Comparison of ENCODE assay signal across 24 cellular contexts in the genomic region with DNA sequence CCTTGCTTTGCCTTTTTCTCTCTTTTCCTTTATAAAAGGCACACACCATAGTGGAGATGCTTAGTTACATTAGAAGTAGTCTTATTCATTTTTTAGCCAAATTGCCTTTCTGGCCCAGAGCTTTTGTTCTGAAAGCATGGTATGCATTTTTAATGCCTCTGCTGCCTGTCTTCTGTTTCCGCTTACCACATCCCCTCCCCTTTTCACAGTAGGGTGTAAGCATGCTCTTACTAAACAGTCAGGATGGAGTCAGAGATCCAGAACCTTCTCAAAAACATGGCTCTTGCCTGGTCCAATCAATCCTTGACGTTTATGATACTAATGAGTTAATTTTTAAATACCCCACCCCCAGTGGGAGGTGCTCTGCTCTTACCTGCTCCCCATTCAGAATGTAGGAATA. TPM values are rescaled to one million over a fixed set of nuclear protein-coding genes. Genes with fewer than 3 reads are reported as not detected.
"Had no signal": no experiment of that assay in that cellular context is flagged by ENCODE, and none has a peak within 500 bp of the region (broad histone marks: within the 10 kb centered on the region; RNA-seq: fewer than 3 reads in every experiment).

No MANE protein-coding gene starts in this region.

- H3K4me3 ChIP-seq: breast epithelium, heart right ventricle, lung, ovary, right lobe of liver, smooth muscle cell, suprapubic skin, upper lobe of left lung had no signal

- ATAC-seq: heart right ventricle, right lobe of liver had no signal

- H3K9me3 Mint-ChIP-seq: activated B cell treated with CpG ODN at 0.5 μM for 24 hours had no signal

- DNase-seq: activated B cell treated with CpG ODN at 0.5 μM for 24 hours; activated CD8-positive, alpha-beta memory T cell treated with anti-CD3 and anti-CD28 coated beads, Interleukin-2, amount 50 U/mL, for 48 hours; anterior cingulate cortex; cerebellar nuclear complex; heart right ventricle; islet precursor cell; midbrain; ovary; right lobe of liver; stimulated activated CD4-positive, alpha-beta T cell treated with anti-CD3 and anti-CD28 coated beads, Interleukin-4, amount 100 ng/mL, for 4 hours; stimulated activated CD8-positive, alpha-beta memory T cell treated with anti-CD3 and anti-CD28 coated beads, Interleukin-4, amount 100 ng/mL, for 48 hours; stimulated activated naive CD4-positive, alpha-beta T cell treated with Interleukin-2 at 50 U/mL for 16 hours; upper lobe of left lung had no signal

- H3K27ac Mint-ChIP-seq: activated B cell treated with CpG ODN at 0.5 μM for 24 hours had no signal

- H3K27me3 ChIP-seq: breast epithelium, heart right ventricle, ovary, right lobe of liver, suprapubic skin, upper lobe of left lung had no signal

- H3K4me1 Mint-ChIP-seq: activated B cell treated with CpG ODN at 0.5 μM for 24 hours had no signal

- H3K9me3 ChIP-seq: breast epithelium, heart right ventricle, ovary, right lobe of liver, suprapubic skin, upper lobe of left lung had no signal

- H3K27me3 Mint-ChIP-seq: activated B cell treated with CpG ODN at 0.5 μM for 24 hours had no signal

- H3K27ac ChIP-seq: breast epithelium, epithelial cell of prostate, heart right ventricle, ovary, right lobe of liver, suprapubic skin, upper lobe of left lung had no signal

- H3K4me3 Mint-ChIP-seq: activated B cell treated with CpG ODN at 0.5 μM for 24 hours had no signal

- H3K36me3 ChIP-seq: breast epithelium, ovary, right lobe of liver had no signal

- H3K4me1 ChIP-seq: breast epithelium, suprapubic skin, upper lobe of left lung had no signal

RNA-seq across cellular contexts. Expression of a gene that starts 22.5 kb away (rescaled TPM):
- total RNA-seq: activated B cell treated with CpG ODN at 0.5 μM for 24 hours; activated naive CD4-positive, alpha-beta T cell treated with anti-CD3 and anti-CD28 coated beads, Interleukin-2, amount 50 U/mL, for 72 hours; breast epithelium; dermis microvascular lymphatic vessel endothelial cell; fibroblast of lung; heart right ventricle; lung; myocyte; ovary; pulmonary artery endothelial cell; right lobe of liver; smooth muscle cell; suprapubic skin; T-helper 2 cell treated with Interferon-gamma antibody and Interleukin-4, amounts not matched to agents 100 ng/mL and 5 ng/mL, for 36 hours; upper lobe of left lung had no signal
